ENCODE assay signal across 9 cellular contexts in the genomic region with DNA sequence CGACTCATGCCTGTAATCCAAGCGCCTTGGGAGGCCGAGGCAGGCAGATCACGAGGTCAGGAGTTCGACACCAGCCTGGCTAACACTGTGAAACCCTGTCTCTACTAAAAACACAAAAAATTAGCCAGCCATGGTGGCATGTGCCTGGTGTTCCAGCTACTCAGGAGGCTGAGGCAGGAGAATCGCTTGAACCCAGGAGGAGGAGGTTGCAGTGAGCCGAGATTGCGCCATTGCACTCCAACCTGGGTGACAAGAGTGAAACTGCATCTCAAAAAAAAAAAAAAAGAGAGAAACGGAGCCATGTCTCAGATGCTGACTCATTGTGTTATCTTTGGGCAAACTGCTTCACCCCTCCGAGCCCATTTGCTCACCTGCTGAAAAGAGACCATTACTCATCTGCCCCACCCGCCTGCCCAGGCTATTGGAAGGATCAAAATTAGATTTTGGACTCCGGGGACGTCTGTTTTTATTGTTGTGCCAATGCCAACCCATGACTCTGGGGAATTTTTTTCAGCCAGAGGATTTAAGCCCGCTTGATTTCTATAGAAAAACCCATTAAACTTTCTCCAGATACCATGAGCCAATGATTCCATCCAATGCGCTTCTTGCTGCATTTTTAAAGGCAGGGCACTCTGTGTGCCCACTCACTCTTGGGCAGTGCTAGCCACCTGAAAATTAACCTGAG. TPM values are rescaled to one million over a fixed set of nuclear protein-coding genes. Genes with fewer than 3 reads are reported as not detected.
DNase-seq lines count a peak whose midpoint lies in the region; ATAC-seq, FAIRE-seq and TF ChIP-seq lines count a peak whose summit lies in the region.
"Had no signal": no experiment of that assay in that cellular context is flagged by ENCODE, and none has a peak within 500 bp of the region (broad histone marks: within the 10 kb centered on the region; RNA-seq: fewer than 3 reads in every experiment).

No MANE protein-coding gene starts in this region.

- H3K27ac ChIP-seq in pancreas: peak overlapping the region in 2 of 4 donors; percentile 37 to 55

- intact Hi-C loops in pancreas (cut with DNase I) (no loop called here), Right ventricle myocardium inferior (cut with DNase I) (no loop called here)

- TF ChIP-seq CTCF in pancreas (IDR thresholded peaks at IDR 0.05): no peak

- FAIRE-seq in pancreas (lab: Jason Lieb, UNC): no peak

- H3K27me3 ChIP-seq in pancreas: no peaks in the 10 kb centered on the region

- 59 to 64% methylated on average over 14 to 15 of the region's 15 CpGs for WGBS in pancreas, 2 donors

- H3K36me3 ChIP-seq in pancreas: no peaks in the 10 kb centered on the region

- no peak overlapping the region for H3K4me3 ChIP-seq in pancreas

- peaks cover 0 to 7% (median 0%) of the 10 kb centered on the region in 3 donors for H3K4me1 ChIP-seq in pancreas

- H3K9me3 ChIP-seq in pancreas: no peaks in the 10 kb centered on the region

- ATAC-seq in pancreas (peak; percentile 89 to 97 (median 94)), GM21717 (IDR thresholded peaks at IDR 0.05; ENCODE audit: unreplicated experiment) (no peak), Right ventricle myocardium inferior (no peak), GM21786 (IDR thresholded peaks at IDR 0.05; ENCODE audit: unreplicated experiment) (no peak)

- DNase-seq in NCI-H2029 (lab: John Stamatoyannopoulos, UW) (peak; percentile 39), NCI-H2029 treated with DMSO at 0.1 percent for 48 hours (lab: John Stamatoyannopoulos, UW) (no peak), LoVo (ENCODE audit: low spot score) (peak; percentile 95), amniotic epithelial cell (ENCODE audit: low read depth) (peak; percentile 23), pancreas (peak in 4 of 6 donors; percentile 43 to 75 (median 50)), Right ventricle myocardium inferior (ENCODE audit: missing footprints) (no peak)

RNA-seq across cellular contexts. Expression of gene KPNA7, which starts 16.5 kb away (rescaled TPM):
- total RNA-seq in pancreas (under 1 TPM in 3 of 6 donors, not detected in 3; 0.12 to 0.22 (median 0.13) TPM), Right ventricle myocardium inferior (not detected)
- polyA plus RNA-seq in pancreas: under 1 TPM; 0.08 to 0.23 TPM
- total RNA-seq: pulmonary artery endothelial cell had no signal

RNA-seq across cellular contexts. Expression of gene MYH16, which starts 48.2 kb away (rescaled TPM):
- total RNA-seq in pancreas: under 1 TPM in 1 of 6 donors, not detected in 5; 0.09 TPM
- polyA plus RNA-seq in pancreas: under 1 TPM in 1 of 2 donors, not detected in 1; 0.02 TPM
- total RNA-seq in Right ventricle myocardium inferior: not detected

Comparison
In these comparisons a context has a peak if more than half of its experiments do, and no peak if none do; other contexts are left out.
1. DNase-seq: peak in NCI-H2029 (single experiment), LoVo (single experiment), amniotic epithelial cell (single experiment) and pancreas (4 of 6); none in NCI-H2029 treated with DMSO at 0.1 percent for 48 hours (single experiment) and Right ventricle myocardium inferior (single experiment).
2. ATAC-seq: peak in pancreas (4 of 4); none in GM21717 (single experiment), Right ventricle myocardium inferior (single experiment) and GM21786 (single experiment).